ENCODE assay signal across 16 cellular contexts in genomic region chr18:13710460-13710859, GRCh38. TPM values are rescaled to one million over a fixed set of nuclear protein-coding genes. Genes with fewer than 3 reads are reported as not detected.
DNase-seq lines count a peak whose midpoint lies in the region; ATAC-seq, FAIRE-seq and TF ChIP-seq lines count a peak whose summit lies in the region.
"Had no signal": no experiment of that assay in that cellular context is flagged by ENCODE, and none has a peak within 500 bp of the region (broad histone marks: within the 10 kb centered on the region; RNA-seq: fewer than 3 reads in every experiment).

No MANE protein-coding gene starts in this region.

- H3K4me3 ChIP-seq in RWPE2 (ENCODE audit: severe bottlenecking) (no peak overlapping the region), fibroblast of lung (replicated peaks in 1 of 4; ENCODE audit: control extremely low read depth in 1 of 4, insufficient read depth in 1 of 4, low read depth in 3 of 4, low read length in 4 of 4) (no peak overlapping the region), HAP-1 (no peak overlapping the region), ascending aorta (no peak overlapping the region)
- H3K4me3 ChIP-seq: sigmoid colon, SJSA1 had no signal

- intact Hi-C loops in ascending aorta (cut with DNase I) = no loop called here

- H2AFZ ChIP-seq in fibroblast of lung (ENCODE audit: low read length) = no peak overlapping the region

- H3K27me3 ChIP-seq in RWPE2 (ENCODE audit: insufficient read depth, poor library complexity, severe bottlenecking) (no peaks in the 10 kb centered on the region), fibroblast of lung (ENCODE audit: control insufficient read depth, insufficient read depth, low read length) (no peaks in the 10 kb centered on the region), HAP-1 (ENCODE audit: low read depth) (no peaks in the 10 kb centered on the region), ascending aorta (no peaks in the 10 kb centered on the region)
- H3K27me3 ChIP-seq: sigmoid colon, SJSA1 had no signal

- POLR2A ChIA-PET in HEK293T (lab: Yijun Ruan, JAX) = no interaction called here

- ATAC-seq in RWPE2 (ENCODE audit: low read depth) = peak; percentile 91

- H3K27ac ChIP-seq in RWPE2 (ENCODE audit: poor library complexity, severe bottlenecking) (peak overlapping the region; percentile 97), fibroblast of lung (ENCODE audit: insufficient read depth, low read length) (no peak overlapping the region), ascending aorta (no peak overlapping the region)
- H3K27ac ChIP-seq: 22Rv1, sigmoid colon, SJSA1 had no signal

- CTCF ChIA-PET in HEK293T (lab: Yijun Ruan, JAX) = no interaction called here

- TF ChIP-seq CTCF in RWPE2 (IDR thresholded peaks at IDR 0.05; ENCODE audit: poor library complexity, severe bottlenecking) (no peak), fibroblast of lung (conservative IDR thresholded peaks at IDR 0.05 in 1 of 2, IDR thresholded peaks at IDR 0.05 in 1 of 2; ENCODE audit: low read depth in 1 of 2, low read length in 2 of 2) (no peak), ascending aorta (IDR thresholded peaks at IDR 0.05) (no peak)

- no peak overlapping the region for H3K4me2 ChIP-seq in fibroblast of lung (ENCODE audit: extremely low read depth, insufficient read depth, low read length)

- DNase-seq in SIG-M5 treated with dmso at 0.1 percent for 504 hours (lab: John Stamatoyannopoulos, UW; ENCODE audit: unreplicated experiment) (peak; percentile 1), SIG-M5 (lab: John Stamatoyannopoulos, UW) (no peak), RWPE2 (ENCODE audit: low spot score) (peak; percentile 87), fibroblast of lung (ENCODE audit: low read depth in 2 of 2) (peak; percentile 12 to 75), urothelium cell line (ENCODE audit: low spot score) (peak; percentile 90), HEK293T (ENCODE audit: extremely low spot score) (no peak), HAP-1 (ENCODE audit: low spot score in 2 of 2) (no peak), ascending aorta (ENCODE audit: low spot score in 2 of 2) (no peak)
- DNase-seq: activated CD4-positive, alpha-beta T cell treated with anti-CD3 and anti-CD28 coated beads, Interleukin-2, amount 50 U/mL, for 1 hour; activated T-cell treated with anti-CD3 and anti-CD28 coated beads, Interleukin-2, amount 50 U/mL, for 1 hour; NCI-H1417; sigmoid colon; stimulated activated CD4-positive, alpha-beta T cell treated with anti-CD3 and anti-CD28 coated beads, Interleukin-4, amount 100 ng/mL, for 24 hours had no signal

- peak; percentile 99 for FAIRE-seq in urothelium cell line (lab: Jason Lieb, UNC)
- FAIRE-seq: H1 had no signal

- peaks cover 14% of the 10 kb centered on the region for H3K79me2 ChIP-seq in fibroblast of lung (ENCODE audit: control insufficient read depth, insufficient read depth, low read length)

- H3K36me3 ChIP-seq in RWPE2 (ENCODE audit: low read depth) = peaks cover 13% of the 10 kb centered on the region; the same call in 1 of the 2 replicates
- H3K36me3 ChIP-seq in fibroblast of lung (ENCODE audit: control insufficient read depth, insufficient read depth, low read length) = no peaks in the 10 kb centered on the region
- no peaks in the 10 kb centered on the region for H3K36me3 ChIP-seq in HAP-1 (replicated peaks)
- H3K36me3 ChIP-seq in ascending aorta = no peaks in the 10 kb centered on the region
- H3K36me3 ChIP-seq: sigmoid colon had no signal

- H3K9ac ChIP-seq in fibroblast of lung (ENCODE audit: insufficient read depth, low read length) = no peak overlapping the region

- in situ Hi-C loops in HAP-1 (cut with MboI; ENCODE audit: low sequenced_read_pairs) = no loop called here

- H3K9me3 ChIP-seq in RWPE2 (ENCODE audit: severe bottlenecking) (no peaks in the 10 kb centered on the region), fibroblast of lung (ENCODE audit: control insufficient read depth, insufficient read depth, low read depth, low read length) (no peaks in the 10 kb centered on the region), HAP-1 (peaks cover 6% of the 10 kb centered on the region; the same call in 1 of the 2 replicates), ascending aorta (no peaks in the 10 kb centered on the region)
- H3K9me3 ChIP-seq: sigmoid colon had no signal

- no peaks in the 10 kb centered on the region for H4K20me1 ChIP-seq in fibroblast of lung (ENCODE audit: control insufficient read depth, extremely low read depth, insufficient read depth, low read length)

- H3K4me1 ChIP-seq in RWPE2 (ENCODE audit: insufficient read depth, poor library complexity, severe bottlenecking) = peaks cover 25% of the 10 kb centered on the region
- H3K4me1 ChIP-seq in fibroblast of lung (ENCODE audit: control insufficient read depth, extremely low read depth, insufficient read depth, low read length) = no peaks in the 10 kb centered on the region
- H3K4me1 ChIP-seq in HAP-1 = no peaks in the 10 kb centered on the region
- no peaks in the 10 kb centered on the region for H3K4me1 ChIP-seq in ascending aorta
- H3K4me1 ChIP-seq: sigmoid colon, SJSA1 had no signal

TF ChIP-seq in HEK293T, 16 proteins besides CTCF, POLR2A, EP300 and RAD21:
- TF ChIP-seq SUZ12 (IDR thresholded peaks at IDR 0.05) = no peak
- TF ChIP-seq FOXM1 (IDR thresholded peaks at IDR 0.05; ENCODE audit: borderline replicate concordance) = no peak

RNA-seq across cellular contexts. Expression of gene FAM210A, which starts 15.9 kb away (rescaled TPM):
- total RNA-seq in fibroblast of lung (15.2 and 17.5 TPM in 2 replicates), ascending aorta (2.1 TPM)
- 14.2 and 14.4 TPM in 2 replicates for polyA plus RNA-seq in fibroblast of lung
- 10.9 and 11.2 TPM in 2 replicates for polyA plus RNA-seq in fibroblast of lung (2012)
- polyA minus RNA-seq in fibroblast of lung (ENCODE audit: low replicate concordance) = 11.5 and 12.1 TPM in 2 replicates

RNA-seq across cellular contexts. Expression of gene RNMT, which starts 16.0 kb away (rescaled TPM):
- total RNA-seq in fibroblast of lung (15.9 and 17.2 TPM in 2 replicates), ascending aorta (6.4 TPM)
- polyA plus RNA-seq in fibroblast of lung = 16.0 and 18.2 TPM in 2 replicates
- polyA plus RNA-seq in fibroblast of lung (2012) = 16.5 and 18.8 TPM in 2 replicates
- 9.3 and 12.5 TPM in 2 replicates for polyA minus RNA-seq in fibroblast of lung (ENCODE audit: low replicate concordance)

Comparison
In these comparisons a context has a peak if more than half of its experiments do, and no peak if none do; other contexts are left out.
1. DNase-seq: peak in SIG-M5 treated with dmso at 0.1 percent for 504 hours (single experiment), RWPE2 (single experiment), fibroblast of lung (2 of 2) and urothelium cell line (single experiment); none in SIG-M5 (single experiment), HEK293T (single experiment), HAP-1 (0 of 2) and ascending aorta (0 of 2).